ENCODE assay signal across 8 cellular contexts in genomic region chr5:103259705-103260355, GRCh38. TPM values are rescaled to one million over a fixed set of nuclear protein-coding genes. Genes with fewer than 3 reads are reported as not detected.
DNase-seq lines count a peak whose midpoint lies in the region; ATAC-seq, FAIRE-seq and TF ChIP-seq lines count a peak whose summit lies in the region.

No MANE protein-coding gene starts in this region.

- H3K27ac ChIP-seq in K562 (ENCODE audit: extremely low read depth, low read depth, low read length) (peak overlapping the region; percentile 83), smooth muscle cell (ENCODE audit: low read depth) (no peak overlapping the region)

- H4K20me1 ChIP-seq in K562 (replicated peaks; ENCODE audit: control insufficient read depth, insufficient read depth, low read length), result no peaks in the 10 kb centered on the region
- H4K20me1 ChIP-seq in smooth muscle cell (ENCODE audit: low read depth), result peaks cover 44% of the 10 kb centered on the region

- H3K4me2 ChIP-seq in K562 (ENCODE audit: insufficient read depth, low read length) (peak overlapping the region; percentile 88), smooth muscle cell (peak overlapping the region; percentile 99)

- H3K79me2 ChIP-seq in K562 (ENCODE audit: control insufficient read depth, insufficient read depth, low read length) (peaks cover 62% of the 10 kb centered on the region), smooth muscle cell (ENCODE audit: low read depth) (peaks cover 51% of the 10 kb centered on the region)

- peak; percentile 67 for FAIRE-seq in K562 (lab: Jason Lieb, UNC)

- H2AFZ ChIP-seq in K562 (ENCODE audit: low read depth, low read length) (peak overlapping the region; percentile 84), smooth muscle cell (ENCODE audit: low read depth) (peak overlapping the region; percentile 85)

- peak; percentile 8 for ATAC-seq in K562
- no peak for ATAC-seq in GM19463 (IDR thresholded peaks at IDR 0.05; ENCODE audit: unreplicated experiment)

- TF ChIP-seq EP300 in K562 (IDR thresholded peaks at IDR 0.05; ENCODE audit: low read length), result no peak

- no peak; the same call in 1 of the 2 replicates for TF ChIP-seq POLR2A in K562 (conservative IDR thresholded peaks at IDR 0.05)

- in situ Hi-C loops in K562 (cut with MboI), result no loop called here

- H3K36me3 ChIP-seq in K562 (ENCODE audit: control insufficient read depth, insufficient read depth, low read length) (no peaks in the 10 kb centered on the region), smooth muscle cell (ENCODE audit: low read depth) (no peaks in the 10 kb centered on the region)

- 2% methylated on average over 18 of the region's 20 CpGs for WGBS in K562 (ENCODE audit: insufficient coverage, low coverage, missing lambda C conversion rate)
- 2% methylated on average over 20 of the region's 20 CpGs for WGBS in smooth muscle cell (ENCODE audit: low lambda C conversion rate)

- peaks cover 3% of the 10 kb centered on the region for H3F3A ChIP-seq in smooth muscle cell (ENCODE audit: low read depth)

- peaks cover 12 to 34% of the 10 kb centered on the region in 2 experiments; a peak in 4 of 5 replicates for H3K4me1 ChIP-seq in K562 (replicated peaks in 1 of 2; ENCODE audit: control insufficient read depth in 2 of 2, insufficient read depth in 2 of 2, low read length in 2 of 2)
- peaks cover 10% of the 10 kb centered on the region for H3K4me1 ChIP-seq in smooth muscle cell (ENCODE audit: low read depth)

- intact Hi-C loops in K562 (cut with micrococcal nuclease), result loop anchor here (2.0 to 10.0 kb wide), 2 partner anchors 139 to 305 kb away; partner anchors contain the start of genes GIN1, NUDT12 and PPIP5K2

- POLR2A ChIA-PET in K562 (lab: Yijun Ruan, JAX), result interaction anchor here (0.6 to 2.1 kb wide), 4 partner anchors 9 to 1330 kb away, joined by 3 to 7 read pairs (median 4); no protein-coding TSS in a partner anchor

- H3K9me3 ChIP-seq in K562 (replicated peaks; ENCODE audit: control insufficient read depth, insufficient read depth, low read depth, low read length) (no peaks in the 10 kb centered on the region), smooth muscle cell (replicated peaks; ENCODE audit: low read depth) (no peaks in the 10 kb centered on the region)

- peak overlapping the region; percentile 86 for H3K4me3 ChIP-seq in K562
- peak overlapping the region; percentile 85 for H3K4me3 ChIP-seq in smooth muscle cell

- DNase-seq in stimulated activated CD4-positive, alpha-beta T cell treated with anti-CD3 and anti-CD28 coated beads, Interleukin-15, amount 100 ng/mL, for 48 hours (ENCODE audit: low read depth in 2 of 2), result peak; percentile 0 to 4
- no peak for DNase-seq in stimulated activated CD4-positive, alpha-beta T cell treated with anti-CD3 and anti-CD28 coated beads, Interleukin-4, amount 100 ng/mL, for 1 hour
- DNase-seq in NCI-H526 (lab: John Stamatoyannopoulos, UW) (peak; percentile 13 to 73), K562 (ENCODE audit: extremely low read depth in 1 of 4, low spot score in 3 of 4) (peak in 3 of 4 experiments; percentile 19 to 60 (median 30)), inferior parietal cortex (ENCODE audit: extremely low spot score) (peak; percentile 53), smooth muscle cell (lab: John Stamatoyannopoulos, UW; ENCODE audit: unreplicated experiment) (no peak), NCI-H1048 (lab: John Stamatoyannopoulos, UW) (no peak)

- no peak for TF ChIP-seq CTCF in K562 (IDR thresholded peaks at IDR 0.05 in 2 of 3, conservative IDR thresholded peaks at IDR 0.05 in 1 of 3; ENCODE audit: insufficient read depth in 2 of 3, low read depth in 1 of 3, low read length in 3 of 3)
- no peak for TF ChIP-seq CTCF in smooth muscle cell (IDR thresholded peaks at IDR 0.05; ENCODE audit: borderline replicate concordance, insufficient read depth, poor library complexity, severe bottlenecking)

- CTCF ChIA-PET in K562 (lab: Yijun Ruan, JAX; ENCODE audit: low intra/inter-chr PET ratio), result no interaction called here

- H3K27me3 ChIP-seq in K562 (ENCODE audit: control insufficient read depth in 2 of 2, insufficient read depth in 2 of 2, low read length in 2 of 2) (no peaks in the 10 kb centered on the region), smooth muscle cell (ENCODE audit: low read depth) (no peaks in the 10 kb centered on the region)

- H3K9ac ChIP-seq in K562 (ENCODE audit: insufficient read depth in 1 of 2, low read depth in 2 of 2, low read length in 2 of 2), result peak overlapping the region; percentile 75 to 93
- H3K9ac ChIP-seq in smooth muscle cell (ENCODE audit: low read depth), result peak overlapping the region; percentile 8

- BruUV-seq in K562 (replicated peaks; lab: Mats Ljungman, UMichigan), result TSS peak; percentile 38

- no peak for TF ChIP-seq RAD21 in K562 (CRISPR knock-in tag; conservative IDR thresholded peaks at IDR 0.05 in 1 of 2, IDR thresholded peaks at IDR 0.05 in 1 of 2)

- H3K9me1 ChIP-seq in K562 (ENCODE audit: control insufficient read depth, insufficient read depth, low read length), result no peaks in the 10 kb centered on the region

TF ChIP-seq in K562, 482 proteins besides CTCF, POLR2A, EP300 and RAD21 (continues in another document):
- no peak for TF ChIP-seq TARDBP (IDR thresholded peaks at IDR 0.05)
- TF ChIP-seq NFE2L1 (tag; IDR thresholded peaks at IDR 0.05; ENCODE audit: borderline replicate concordance, low read depth), result no peak
- TF ChIP-seq MYNN (IDR thresholded peaks at IDR 0.05), result 0 out of 2 replicates have a peak, but pooled peaks have one; percentile 31
- TF ChIP-seq MYNN (CRISPR knock-in tag; IDR thresholded peaks at IDR 0.05), result no peak
- no peak for TF ChIP-seq CBX2 (IDR thresholded peaks at IDR 0.05; ENCODE audit: insufficient read depth, low read length, poor library complexity, severe bottlenecking)
- no peak for TF ChIP-seq HNRNPUL1 (IDR thresholded peaks at IDR 0.05; ENCODE audit: low read length)
- TF ChIP-seq KLF1 (tag; IDR thresholded peaks at IDR 0.05), result no peak
- TF ChIP-seq PHB (CRISPR knock-in tag; IDR thresholded peaks at IDR 0.05), result 0 out of 2 replicates have a peak, but pooled peaks have one; percentile 17
- 0 out of 2 replicates have a peak, but pooled peaks have one; percentile 8 for TF ChIP-seq ZBTB33 (CRISPR knock-in tag; IDR thresholded peaks at IDR 0.05)
- peak in 1 of 3 experiments; percentile 8 for TF ChIP-seq YY1 (IDR thresholded peaks at IDR 0.05; ENCODE audit: borderline replicate concordance in 1 of 3, control insufficient read depth in 1 of 3, extremely low read depth in 1 of 3, insufficient read depth in 3 of 3, insufficient read length in 1 of 3, insufficient replicate concordance in 2 of 3, low read depth in 1 of 3, low read length in 2 of 3)
- TF ChIP-seq PYGO2 (tag; IDR thresholded peaks at IDR 0.05), result no peak
- no peak for TF ChIP-seq KLF10 (CRISPR knock-in tag; IDR thresholded peaks at IDR 0.05)
- TF ChIP-seq ZNF644 (tag; IDR thresholded peaks at IDR 0.05; ENCODE audit: low read depth), result no peak
- no peak for TF ChIP-seq TFE3 (CRISPR knock-in tag; IDR thresholded peaks at IDR 0.05)
- peak; percentile 15 for TF ChIP-seq FIP1L1 (IDR thresholded peaks at IDR 0.05; ENCODE audit: low read depth, low read length, poor library complexity, severe bottlenecking)

RNA-seq across cellular contexts. Expression of gene MACIR, which starts 1.3 kb away (rescaled TPM):
- total RNA-seq in K562 (2011; cell fraction: chromatin; rRNA removed; ENCODE audit: low replicate concordance), result 5.9 and 8.4 TPM in 2 replicates
- 2.3 and 3.8 TPM in 2 replicates for total RNA-seq in K562 (2011; cell fraction: nucleolus; rRNA removed)
- 7.5 and 10.8 TPM in 2 replicates for total RNA-seq in K562 (2011; cell fraction: nucleoplasm; rRNA removed)
- total RNA-seq in K562 (2014; rRNA removed) (6.2 and 8.6 TPM in 2 replicates), K562 (2014; rRNA removed; fragmentation: Illumina TruSeq; extraction: Trizol) (10.3 and 10.6 TPM in 2 replicates), K562 (2015; rRNA removed; fragmentation: Illumina TruSeq; extraction: Trizol) (9.4 and 10.6 TPM in 2 replicates), K562 (2021) (9.4 and 10.5 TPM in 2 replicates), smooth muscle cell (24.0 and 24.7 TPM in 2 replicates)
- polyA plus RNA-seq in K562 (2011; rRNA removed) (9.5 and 9.9 TPM in 2 replicates), K562 (2014; fragmentation: Illumina TruSeq; extraction: Trizol) (10.4 and 11.6 TPM in 2 replicates), K562 (2014; fragmentation: Nextera tagmentation; extraction: Ambion mirVana) (1 to 10 TPM; 1.4 to 2.7 TPM), K562 (2014; rRNA removed) (8.1 and 9.3 TPM in 2 replicates), smooth muscle cell (6.7 and 22.7 TPM in 2 replicates)
- polyA plus RNA-seq in K562 (2011; cell fraction: cytosol; rRNA removed), result 5.0 and 5.9 TPM in 2 replicates
- 7.1 and 7.6 TPM in 2 replicates for polyA plus RNA-seq in K562 (2011; cell fraction: nucleus; rRNA removed)
- polyA plus RNA-seq in K562 (2012), result 7.0 TPM in 2 replicates
- polyA minus RNA-seq in K562 (2011; rRNA and poly(A)+ RNA removed), result 12.7 and 12.8 TPM in 2 replicates
- polyA minus RNA-seq in K562 (2011; cell fraction: cytosol; rRNA and poly(A)+ RNA removed), result 4.8 and 6.3 TPM in 2 replicates
- polyA minus RNA-seq in K562 (2011; cell fraction: nucleus; rRNA and poly(A)+ RNA removed), result 4.8 and 8.6 TPM in 2 replicates

Comparison
In these comparisons a context has a peak if more than half of its experiments do, and no peak if none do; other contexts are left out.
1. DNase-seq: peak in stimulated activated CD4-positive, alpha-beta T cell treated with anti-CD3 and anti-CD28 coated beads, Interleukin-15, amount 100 ng/mL, for 48 hours (2 of 2), NCI-H526 (2 of 2), K562 (3 of 4) and inferior parietal cortex (single experiment); none in stimulated activated CD4-positive, alpha-beta T cell treated with anti-CD3 and anti-CD28 coated beads, Interleukin-4, amount 100 ng/mL, for 1 hour (single experiment), smooth muscle cell (single experiment) and NCI-H1048 (single experiment).